Comparison of ENCODE assay signal across 17 cellular contexts in genomic region chr15:35717721-35718120, GRCh38.
"Had no signal": no experiment of that assay in that cellular context is flagged by ENCODE, and none has a peak within 500 bp of the region (broad histone marks: within the 10 kb centered on the region; RNA-seq: fewer than 3 reads in every experiment).

No MANE protein-coding gene starts in this region.

- H3K27ac Mint-ChIP-seq: natural killer cell; stimulated activated naive B cell treated with anti-CD40 and anti-IgM and Interleukin-4, amounts not matched to agents 10 μg/mL and 1 μg/mL and 100 μg/mL, for 72 hours; stimulated activated naive CD8-positive, alpha-beta T cell treated with anti-CD3 and anti-CD28 coated beads, Interleukin-15, amount 100 ng/mL, for 72 hours had no signal

- H3K27me3 Mint-ChIP-seq: stimulated activated naive B cell treated with anti-CD40 and anti-IgM and Interleukin-4, amounts not matched to agents 10 μg/mL and 1 μg/mL and 100 μg/mL, for 72 hours had no signal

- H3K4me3 Mint-ChIP-seq: central memory CD8-positive, alpha-beta T cell; natural killer cell; stimulated activated naive B cell treated with anti-CD40 and anti-IgM and Interleukin-4, amounts not matched to agents 10 μg/mL and 1 μg/mL and 100 μg/mL, for 72 hours; stimulated activated naive CD8-positive, alpha-beta T cell treated with anti-CD3 and anti-CD28 coated beads, Interleukin-15, amount 100 ng/mL, for 72 hours had no signal

- H3K27ac ChIP-seq: heart right ventricle, psoas muscle, testis, tibial nerve had no signal

- DNase-seq: effector memory CD4-positive, alpha-beta T cell; heart right ventricle; mammary epithelial cell; natural killer cell; occipital lobe; psoas muscle; spleen; stimulated activated CD4-positive, alpha-beta T cell treated with anti-CD3 and anti-CD28 coated beads, Interleukin-2, amount 100 ng/mL, for 24 hours; stimulated activated CD4-positive, alpha-beta T cell treated with anti-CD3 and anti-CD28 coated beads, Interleukin-4, amount 100 ng/mL, for 4 hours; stimulated activated naive B cell treated with anti-CD40 and anti-IgM and Interleukin-4, amounts not matched to agents 10 μg/mL and 1 μg/mL and 100 μg/mL, for 72 hours; stimulated activated naive CD8-positive, alpha-beta T cell treated with anti-CD3 and anti-CD28 coated beads, Interleukin-15, amount 100 ng/mL, for 72 hours; testis had no signal

- H3K36me3 Mint-ChIP-seq: natural killer cell; stimulated activated naive B cell treated with anti-CD40 and anti-IgM and Interleukin-4, amounts not matched to agents 10 μg/mL and 1 μg/mL and 100 μg/mL, for 72 hours had no signal

- ATAC-seq: esophagus mucosa; heart right ventricle; left lobe of liver; natural killer cell; psoas muscle; sciatic nerve; stimulated activated naive B cell treated with anti-CD40 and anti-IgM and Interleukin-4, amounts not matched to agents 10 μg/mL and 1 μg/mL and 100 μg/mL, for 72 hours; stimulated activated naive CD8-positive, alpha-beta T cell treated with anti-CD3 and anti-CD28 coated beads, Interleukin-15, amount 100 ng/mL, for 72 hours had no signal

- H3K4me1 Mint-ChIP-seq: central memory CD8-positive, alpha-beta T cell; natural killer cell; stimulated activated naive B cell treated with anti-CD40 and anti-IgM and Interleukin-4, amounts not matched to agents 10 μg/mL and 1 μg/mL and 100 μg/mL, for 72 hours; stimulated activated naive CD8-positive, alpha-beta T cell treated with anti-CD3 and anti-CD28 coated beads, Interleukin-15, amount 100 ng/mL, for 72 hours had no signal

- H3K9me3 Mint-ChIP-seq: central memory CD8-positive, alpha-beta T cell had no signal
